ENCODE assay signal across 8 cellular contexts in the genomic region with DNA sequence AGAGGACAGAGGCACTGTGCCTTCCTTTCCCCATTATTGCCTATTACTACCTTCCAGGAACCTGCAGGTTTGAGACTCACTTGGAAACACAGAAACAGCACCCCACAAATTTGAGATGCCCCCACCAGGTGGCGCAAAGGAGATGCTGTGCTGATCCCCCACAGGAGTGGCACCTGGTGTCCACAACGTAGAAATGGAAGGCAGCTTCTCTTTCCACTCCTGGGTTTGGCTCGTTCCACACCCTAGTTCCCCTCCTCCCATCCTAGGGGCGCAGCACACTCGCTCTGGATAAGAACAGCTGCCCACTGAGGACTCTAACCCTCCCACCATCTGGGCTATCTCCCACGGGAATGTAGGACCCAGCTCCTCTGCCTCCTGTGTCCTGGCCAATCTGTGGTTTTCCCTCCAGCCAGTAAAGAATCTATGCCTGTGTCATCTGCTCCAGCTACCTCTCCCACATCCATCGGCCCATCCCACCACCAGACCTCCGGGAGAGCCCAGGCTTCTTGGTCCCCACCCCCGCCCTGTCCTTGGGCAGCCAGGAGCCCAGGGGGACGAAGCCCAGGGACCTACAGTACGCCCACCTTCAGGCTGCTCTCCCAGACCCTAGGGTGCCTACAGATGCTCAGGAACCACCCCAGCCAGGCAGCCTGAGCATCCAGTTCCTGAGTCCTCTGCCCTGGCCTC. TPM values are rescaled to one million over a fixed set of nuclear protein-coding genes. Genes with fewer than 3 reads are reported as not detected.
DNase-seq lines count a peak whose midpoint lies in the region; ATAC-seq, FAIRE-seq and TF ChIP-seq lines count a peak whose summit lies in the region.

No MANE protein-coding gene starts in this region.

- H3K36me3 ChIP-seq in OCI-LY7 (ENCODE audit: insufficient read depth, low read length) (no peaks in the 10 kb centered on the region), muscle layer of colon (ENCODE audit: insufficient read depth, low read length) (peaks cover 27% of the 10 kb centered on the region)

- no peaks in the 10 kb centered on the region for H3K79me2 ChIP-seq in OCI-LY7 (ENCODE audit: insufficient read depth, low read depth, low read length)

- ATAC-seq in GM18870 (IDR thresholded peaks at IDR 0.05; ENCODE audit: unreplicated experiment), result no peak

- no peaks in the 10 kb centered on the region for H4K20me1 ChIP-seq in OCI-LY7 (ENCODE audit: insufficient read depth, low read length)

- in situ Hi-C loops in KBM-7 (cut with MboI; ENCODE audit: low pct_unique_long_range_greater_than_20kb, low sequenced_read_pairs), result no loop called here

- CTCF ChIA-PET in OCI-LY7 (lab: Charles Lee; ENCODE audit: unreplicated experiment), result interaction anchor here (1.0 to 2.2 kb wide), 3 partner anchors 13 to 34 kb away, joined by 3 to 9 read pairs (median 3); a partner anchor contains a TSS

- peak overlapping the region; percentile 32 for H3K4me3 ChIP-seq in OCI-LY7 (ENCODE audit: low read depth, low read length, poor library complexity, severe bottlenecking)
- peak overlapping the region; percentile 49 to 99 for H3K4me3 ChIP-seq in muscle layer of colon (ENCODE audit: low read depth in 1 of 2, low read length in 2 of 2)

- peak overlapping the region; percentile 90 for H3K4me2 ChIP-seq in OCI-LY7 (ENCODE audit: low read length)

- BruUV-seq in OCI-LY7 (replicated peaks; lab: Mats Ljungman, UMichigan), result no TSS peak

- intact Hi-C loops in OCI-LY7 (cut with micrococcal nuclease; ENCODE audit: unreplicated experiment), result loop anchor here (1.0 to 5.0 kb wide), 4 partner anchors 19 to 100 kb away; a partner anchor contains a TSS

- H3K9me2 ChIP-seq in OCI-LY7 (ENCODE audit: insufficient read depth, low read length), result no peaks in the 10 kb centered on the region

- TF ChIP-seq CTCF in D721Med (IDR thresholded peaks at IDR 0.05; ENCODE audit: insufficient read depth, missing control alignments) (peak; percentile 96), OCI-LY7 (conservative IDR thresholded peaks at IDR 0.05; ENCODE audit: low read length) (peak; percentile 94)

- H2AFZ ChIP-seq in OCI-LY7 (ENCODE audit: low read length), result no peak overlapping the region

- peak; percentile 78 for DNase-seq in D721Med (ENCODE audit: insufficient read length, low spot score)
- peak; percentile 92 for DNase-seq in KBM-7
- peak; percentile 89 for DNase-seq in OCI-LY7 (ENCODE audit: low spot score)
- peak; percentile 82 for DNase-seq in activated T-cell treated with anti-CD3 and anti-CD28 coated beads for 24 hours (ENCODE audit: low read depth)
- DNase-seq in erythroblast (lab: John Stamatoyannopoulos, UW), result peak; percentile 87 to 93
- DNase-seq in stimulated activated CD8-positive, alpha-beta memory T cell treated with anti-CD3 and anti-CD28 coated beads, Interleukin-4, amount 100 ng/mL, for 48 hours, result peak; percentile 97

- H3K27me3 ChIP-seq in muscle layer of colon (ENCODE audit: control insufficient read depth in 1 of 2, insufficient read depth in 2 of 2, low read length in 2 of 2), result no peaks in the 10 kb centered on the region

- peak; percentile 16 for FAIRE-seq in D721Med (lab: Jason Lieb, UNC)

- H3K9me3 ChIP-seq in OCI-LY7 (ENCODE audit: low read length) (no peaks in the 10 kb centered on the region), muscle layer of colon (ENCODE audit: low read length) (no peaks in the 10 kb centered on the region)

- TF ChIP-seq POLR2A in erythroblast (IDR thresholded peaks at IDR 0.05; ENCODE audit: low read length), result peak; percentile 39

- peak overlapping the region; percentile 77 for H3K27ac ChIP-seq in OCI-LY7 (ENCODE audit: low read depth, low read length, poor library complexity, severe bottlenecking)
- peak overlapping the region; percentile 99 for H3K27ac ChIP-seq in muscle layer of colon (ENCODE audit: low read depth, low read length)

- H3K4me1 ChIP-seq in OCI-LY7 (ENCODE audit: insufficient read depth, low read length, poor library complexity, severe bottlenecking) (peaks cover 28% of the 10 kb centered on the region), muscle layer of colon (ENCODE audit: insufficient read depth, low read length) (peaks cover 41% of the 10 kb centered on the region)

- peak overlapping the region; percentile 94 for H3K9ac ChIP-seq in muscle layer of colon (ENCODE audit: low read length)

- POLR2A ChIA-PET in OCI-LY7 (lab: Charles Lee), result interaction anchor here (0.5 to 1.8 kb wide), 6 partner anchors 18 to 305 kb away, joined by 3 to 9 read pairs (median 5); no protein-coding TSS in a partner anchor

RNA-seq across cellular contexts. Expression of a gene that starts 0.7 kb away (rescaled TPM):
- total RNA-seq in OCI-LY7 (2014; rRNA removed; shearing (Covaris generic)), result 6.9 and 11.1 TPM in 2 replicates
- total RNA-seq in OCI-LY7 (2022), result 28.7 and 37.1 TPM in 2 replicates

RNA-seq across cellular contexts. Expression of a gene that starts 1.5 kb away (rescaled TPM):
- total RNA-seq in OCI-LY7 (2014; rRNA removed; shearing (Covaris generic)), result 67.6 and 70.2 TPM in 2 replicates
- total RNA-seq in OCI-LY7 (2022), result 43.9 and 45.7 TPM in 2 replicates

RNA-seq across cellular contexts. Expression of a gene that starts 33.4 kb away (rescaled TPM):
- 1.3 and 3.1 TPM in 2 replicates for total RNA-seq in OCI-LY7 (2014; rRNA removed; shearing (Covaris generic))
- 3.9 and 4.5 TPM in 2 replicates for total RNA-seq in OCI-LY7 (2022)

RNA-seq across cellular contexts. Expression of a gene that starts 33.9 kb away (rescaled TPM):
- total RNA-seq in OCI-LY7 (2014; rRNA removed; shearing (Covaris generic)), result 80.5 and 128 TPM in 2 replicates
- 141 and 166 TPM in 2 replicates for total RNA-seq in OCI-LY7 (2022)

RNA-seq across cellular contexts. Expression of a gene that starts 48.2 kb away (rescaled TPM):
- total RNA-seq in OCI-LY7 (2014; rRNA removed; shearing (Covaris generic)), result 6.6 and 9.1 TPM in 2 replicates
- total RNA-seq in OCI-LY7 (2022), result 53.1 and 59.3 TPM in 2 replicates
